In genomic region chr15:98916826-98917225, GRCh38 we compare ENCODE assay signal across 22 cellular contexts.
"Had no signal": no experiment of that assay in that cellular context is flagged by ENCODE, and none has a peak within 500 bp of the region (broad histone marks: within the 10 kb centered on the region; RNA-seq: fewer than 3 reads in every experiment).

No MANE protein-coding gene starts in this region.

- H3K4me3 ChIP-seq: coronary artery, dorsolateral prefrontal cortex, heart left ventricle, pancreas, prostate gland, right lobe of liver, thoracic aorta, upper lobe of left lung, uterus had no signal

- ATAC-seq: heart left ventricle; left lobe of liver; natural killer cell; pancreas; right lobe of liver; stimulated activated naive B cell treated with anti-CD40 and anti-IgM and Interleukin-4, amounts not matched to agents 10 μg/mL and 1 μg/mL and 100 μg/mL, for 72 hours; stimulated activated naive CD8-positive, alpha-beta T cell treated with anti-CD3 and anti-CD28 coated beads, Interleukin-15, amount 100 ng/mL, for 72 hours had no signal

- H3K27ac ChIP-seq: coronary artery, dorsolateral prefrontal cortex, heart left ventricle, right lobe of liver, upper lobe of left lung, uterus had no signal

- H3K36me3 ChIP-seq: right lobe of liver, uterus had no signal

- H3K9me3 ChIP-seq: heart left ventricle, pancreas, prostate gland, right lobe of liver, thoracic aorta, upper lobe of left lung, uterus had no signal

- H3K4me1 ChIP-seq: prostate gland, right lobe of liver had no signal

- DNase-seq: dorsolateral prefrontal cortex; effector CD8-positive, alpha-beta T cell; foreskin melanocyte; heart left ventricle; hypothalamus; kidney glomerular epithelial cell; mammary epithelial cell; natural killer cell; occipital lobe; pancreas; stimulated activated CD4-positive, alpha-beta T cell treated with anti-CD3 and anti-CD28 coated beads, Interleukin-2, amount 100 ng/mL, for 24 hours; stimulated activated CD4-positive, alpha-beta T cell treated with anti-CD3 and anti-CD28 coated beads, Interleukin-4, amount 100 ng/mL, for 4 hours; stimulated activated naive B cell treated with anti-CD40 and anti-IgM and Interleukin-4, amounts not matched to agents 10 μg/mL and 1 μg/mL and 100 μg/mL, for 72 hours; stimulated activated naive CD8-positive, alpha-beta T cell treated with anti-CD3 and anti-CD28 coated beads, Interleukin-15, amount 100 ng/mL, for 72 hours; substantia nigra; upper lobe of left lung; uterus had no signal

- H3K27me3 ChIP-seq: dorsolateral prefrontal cortex, heart left ventricle, pancreas, right lobe of liver, upper lobe of left lung, uterus had no signal
